10 cellular contexts compared by ENCODE assay signal in genomic region chr9:111610851-111611250, GRCh38.
"Had no signal": no experiment of that assay in that cellular context is flagged by ENCODE, and none has a peak within 500 bp of the region (broad histone marks: within the 10 kb centered on the region; RNA-seq: fewer than 3 reads in every experiment).

No MANE protein-coding gene starts in this region.

- DNase-seq: activated CD4-positive, alpha-beta T cell treated with anti-CD3 and anti-CD28 coated beads, Interleukin-2, amount 50 U/mL, for 4 hours; activated gamma-delta T cell; adrenal gland; cerebellar nuclear complex; cortex of kidney; left cardiac atrium; nephron progenitor cell; stimulated activated CD4-positive, alpha-beta T cell treated with anti-CD3 and anti-CD28 coated beads, Interleukin-4, amount 100 ng/mL, for 1 hour; stimulated activated naive CD8-positive, alpha-beta T cell treated with anti-CD3 and anti-CD28 coated beads, Interleukin-15, amount 100 ng/mL, for 72 hours had no signal

- H3K27ac ChIP-seq: adrenal gland, suprapubic skin had no signal
